In the genomic region with DNA sequence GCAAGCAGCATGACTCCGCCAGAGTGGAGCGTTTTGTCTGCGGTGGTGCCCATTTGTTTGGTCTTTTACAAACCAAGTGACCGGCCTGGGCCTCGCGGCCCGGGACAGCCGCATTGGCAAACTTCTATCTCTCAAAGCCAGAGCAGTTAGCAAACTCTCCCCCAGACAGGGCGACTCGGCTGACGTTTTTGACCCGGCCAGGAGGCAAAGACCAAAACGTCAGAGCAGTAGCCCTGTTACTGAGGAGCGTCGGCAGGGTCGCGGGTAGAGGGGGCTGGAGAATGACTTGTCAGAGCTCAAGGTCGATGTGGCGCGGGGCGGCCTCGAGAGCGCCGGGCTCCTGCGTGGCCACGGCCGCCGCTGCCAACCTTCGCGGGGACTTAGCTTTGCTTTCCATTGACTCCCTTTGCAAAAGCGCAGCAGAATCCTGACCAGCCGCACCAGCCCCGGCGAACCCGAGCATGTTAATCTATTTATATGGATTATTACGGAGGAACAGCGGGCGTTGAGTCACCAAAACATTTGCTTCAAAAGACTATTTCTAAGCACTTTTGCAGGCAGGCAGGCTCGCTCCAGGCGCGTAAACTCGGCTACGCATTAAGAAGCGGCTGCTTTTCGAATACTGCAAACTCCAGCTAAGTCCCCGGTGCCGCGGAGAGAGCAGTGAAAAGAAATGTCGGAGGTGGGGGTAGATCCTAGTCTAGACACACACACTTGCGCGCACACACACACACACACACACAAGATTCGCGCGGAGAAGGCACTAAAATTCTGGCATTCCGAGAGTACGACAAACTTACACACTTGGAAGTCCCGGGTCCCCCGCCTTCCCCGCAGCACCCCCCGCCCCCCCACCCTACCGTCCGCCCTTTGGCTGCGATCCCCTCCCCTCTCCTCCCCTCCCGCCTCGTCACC, we compare ENCODE assay signal across 1 cellular context.
TF ChIP-seq lines count a peak whose summit lies in the region.

No MANE protein-coding gene starts in this region.

TF ChIP-seq in GM12878, 131 proteins besides CTCF, POLR2A, EP300 and RAD21 (continued from another document):
- TF ChIP-seq, protein P1, sequence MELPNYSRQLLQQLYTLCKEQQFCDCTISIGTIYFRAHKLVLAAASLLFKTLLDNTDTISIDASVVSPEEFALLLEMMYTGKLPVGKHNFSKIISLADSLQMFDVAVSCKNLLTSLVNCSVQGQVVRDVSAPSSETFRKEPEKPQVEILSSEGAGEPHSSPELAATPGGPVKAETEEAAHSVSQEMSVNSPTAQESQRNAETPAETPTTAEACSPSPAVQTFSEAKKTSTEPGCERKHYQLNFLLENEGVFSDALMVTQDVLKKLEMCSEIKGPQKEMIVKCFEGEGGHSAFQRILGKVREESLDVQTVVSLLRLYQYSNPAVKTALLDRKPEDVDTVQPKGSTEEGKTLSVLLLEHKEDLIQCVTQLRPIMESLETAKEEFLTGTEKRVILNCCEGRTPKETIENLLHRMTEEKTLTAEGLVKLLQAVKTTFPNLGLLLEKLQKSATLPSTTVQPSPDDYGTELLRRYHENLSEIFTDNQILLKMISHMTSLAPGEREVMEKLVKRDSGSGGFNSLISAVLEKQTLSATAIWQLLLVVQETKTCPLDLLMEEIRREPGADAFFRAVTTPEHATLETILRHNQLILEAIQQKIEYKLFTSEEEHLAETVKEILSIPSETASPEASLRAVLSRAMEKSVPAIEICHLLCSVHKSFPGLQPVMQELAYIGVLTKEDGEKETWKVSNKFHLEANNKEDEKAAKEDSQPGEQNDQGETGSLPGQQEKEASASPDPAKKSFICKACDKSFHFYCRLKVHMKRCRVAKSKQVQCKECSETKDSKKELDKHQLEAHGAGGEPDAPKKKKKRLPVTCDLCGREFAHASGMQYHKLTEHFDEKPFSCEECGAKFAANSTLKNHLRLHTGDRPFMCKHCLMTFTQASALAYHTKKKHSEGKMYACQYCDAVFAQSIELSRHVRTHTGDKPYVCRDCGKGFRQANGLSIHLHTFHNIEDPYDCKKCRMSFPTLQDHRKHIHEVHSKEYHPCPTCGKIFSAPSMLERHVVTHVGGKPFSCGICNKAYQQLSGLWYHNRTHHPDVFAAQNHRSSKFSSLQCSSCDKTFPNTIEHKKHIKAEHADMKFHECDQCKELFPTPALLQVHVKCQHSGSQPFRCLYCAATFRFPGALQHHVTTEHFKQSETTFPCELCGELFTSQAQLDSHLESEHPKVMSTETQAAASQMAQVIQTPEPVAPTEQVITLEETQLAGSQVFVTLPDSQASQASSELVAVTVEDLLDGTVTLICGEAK (IDR thresholded peaks at IDR 0.05; ENCODE audit: borderline replicate concordance), result no peak
- TF ChIP-seq MXI1 (IDR thresholded peaks at IDR 0.05; ENCODE audit: low read depth, low read length) (0 out of 2 replicates have a peak, but pooled peaks have one; percentile 21), CREM (IDR thresholded peaks at IDR 0.05; ENCODE audit: low read depth) (no peak; the same call in 1 of the 2 replicates), SMC3 (IDR thresholded peaks at IDR 0.05; ENCODE audit: borderline replicate concordance, low read length) (peak; percentile 14; the same call in 1 of the 2 replicates), POLR2AphosphoS2 (IDR thresholded peaks at IDR 0.05; ENCODE audit: low read depth, low read length) (no peak), TCF7 (IDR thresholded peaks at IDR 0.05; ENCODE audit: borderline replicate concordance) (no peak), NBN (IDR thresholded peaks at IDR 0.05) (0 out of 2 replicates have a peak, but pooled peaks have one; percentile 28), BMI1 (IDR thresholded peaks at IDR 0.05; ENCODE audit: borderline replicate concordance) (no peak)
